ENCODE assay signal across 25 cellular contexts in genomic region chr1:66476774-66477173, GRCh38. TPM values are rescaled to one million over a fixed set of nuclear protein-coding genes. Genes with fewer than 3 reads are reported as not detected.
DNase-seq lines count a peak whose midpoint lies in the region; ATAC-seq, FAIRE-seq and TF ChIP-seq lines count a peak whose summit lies in the region.
"Had no signal": no experiment of that assay in that cellular context is flagged by ENCODE, and none has a peak within 500 bp of the region (broad histone marks: within the 10 kb centered on the region; RNA-seq: fewer than 3 reads in every experiment).

No MANE protein-coding gene starts in this region.

- no peak for ATAC-seq in GM21825 (IDR thresholded peaks at IDR 0.05; ENCODE audit: unreplicated experiment)
- ATAC-seq: activated CD4-positive, CD25-positive, alpha-beta regulatory T cell treated with anti-CD3 and anti-CD28 coated beads, Interleukin-2, amount 50 U/mL, for 24 hours; activated CD8-positive, alpha-beta T cell treated with anti-CD3 and anti-CD28 coated beads, Interleukin-2, amount 10 ng/mL, durations not matched to agents 7 days and 5 days; body of pancreas; stimulated activated naive CD8-positive, alpha-beta T cell treated with anti-CD3 and anti-CD28 coated beads, Interleukin-15, Interleukin-2, amounts not matched to agents 100 U/mL and 50 U/mL, for 24 hours; T-helper 17 cell had no signal

- no peaks in the 10 kb centered on the region for H3K27me3 ChIP-seq in adipocyte (replicated peaks; ENCODE audit: control insufficient read depth, insufficient read depth, low read length)
- H3K27me3 ChIP-seq: body of pancreas, heart left ventricle, sigmoid colon had no signal

- H3K36me3 ChIP-seq in adipocyte (ENCODE audit: control insufficient read depth, insufficient read depth, low read length, severe bottlenecking): no peaks in the 10 kb centered on the region
- H3K36me3 ChIP-seq: heart left ventricle, sigmoid colon, thoracic aorta had no signal

- H3K36me3 Mint-ChIP-seq in HFFc6 (ENCODE audit: low read depth): peaks cover 38% of the 10 kb centered on the region
- H3K36me3 Mint-ChIP-seq: activated naive CD8-positive, alpha-beta T cell had no signal

- peak; percentile 53 for DNase-seq in HFFc6
- peak; percentile 61 for DNase-seq in adipocyte (ENCODE audit: low read depth)
- DNase-seq in fibroblast of villous mesenchyme (ENCODE audit: low read depth): peak; percentile 68
- DNase-seq in superior temporal gyrus (ENCODE audit: extremely low spot score): peak; percentile 32
- DNase-seq in HTR-8/SVneo (ENCODE audit: insufficient read length, low spot score): no peak
- no peak for DNase-seq in posterior cingulate gyrus
- DNase-seq: activated CD8-positive, alpha-beta T cell treated with anti-CD3 and anti-CD28 coated beads, Interleukin-2, amount 10 ng/mL, durations not matched to agents 7 days and 5 days; body of pancreas; CD4-positive, alpha-beta T cell; heart left ventricle; NCI-H1417 treated with DMSO at 0.1 percent for 48 hours; NCI-H2081; NCI-H345; sigmoid colon; stimulated activated naive CD8-positive, alpha-beta T cell treated with anti-CD3 and anti-CD28 coated beads, Interleukin-15, Interleukin-2, amounts not matched to agents 100 U/mL and 50 U/mL, for 24 hours; T-helper 17 cell had no signal

- FAIRE-seq in HTR-8/SVneo (lab: Jason Lieb, UNC): no peak
- FAIRE-seq: urothelium cell line had no signal

- intact Hi-C loops in posterior cingulate gyrus (cut with DNase I): no loop called here

- peak overlapping the region; percentile 54 for H3K4me3 Mint-ChIP-seq in HFFc6
- H3K4me3 Mint-ChIP-seq: activated CD8-positive, alpha-beta T cell treated with anti-CD3 and anti-CD28 coated beads, Interleukin-2, amount 10 ng/mL, durations not matched to agents 7 days and 5 days; activated naive CD8-positive, alpha-beta T cell; CD4-positive, alpha-beta T cell; IgD-negative memory B cell; neural crest cell; T-helper 17 cell had no signal

- H3K27me3 Mint-ChIP-seq in HFFc6 (ENCODE audit: insufficient read depth): no peaks in the 10 kb centered on the region; the same call in 1 of the 2 replicates

- TF ChIP-seq CTCF in HFFc6 (IDR thresholded peaks at IDR 0.05) (no peak), fibroblast of villous mesenchyme (IDR thresholded peaks at IDR 0.05; ENCODE audit: insufficient read depth, low read depth, low read length) (no peak)

- H3K9me3 ChIP-seq in adipocyte (ENCODE audit: control insufficient read depth, low read length): no peaks in the 10 kb centered on the region
- H3K9me3 ChIP-seq: body of pancreas, sigmoid colon, thoracic aorta had no signal

- H3K27ac Mint-ChIP-seq in HFFc6: peak overlapping the region; percentile 92
- H3K27ac Mint-ChIP-seq: activated CD8-positive, alpha-beta T cell treated with anti-CD3 and anti-CD28 coated beads, Interleukin-2, amount 10 ng/mL, durations not matched to agents 7 days and 5 days; activated naive CD8-positive, alpha-beta T cell; CD4-positive, alpha-beta T cell; IgD-negative memory B cell; progenitor cell of endocrine pancreas; T-helper 17 cell had no signal

- peaks cover 14% of the 10 kb centered on the region for H3K4me1 ChIP-seq in adipocyte (ENCODE audit: control insufficient read depth, insufficient read depth, low read length)
- H3K4me1 ChIP-seq: body of pancreas, sigmoid colon had no signal

- H3K9ac ChIP-seq in adipocyte (ENCODE audit: low read length): no peak overlapping the region

- H3K9me3 Mint-ChIP-seq in HFFc6: peaks cover 19% of the 10 kb centered on the region
- H3K9me3 Mint-ChIP-seq: CD4-positive, alpha-beta T cell; neural crest cell had no signal

- no peak overlapping the region for H3K4me3 ChIP-seq in adipocyte (ENCODE audit: low read length)
- no peak overlapping the region for H3K4me3 ChIP-seq in fibroblast of villous mesenchyme (ENCODE audit: low read depth, low read length)
- H3K4me3 ChIP-seq: body of pancreas, heart left ventricle, sigmoid colon, thoracic aorta had no signal

- H3K4me1 Mint-ChIP-seq in HFFc6 (ENCODE audit: low read depth): peaks cover 55% of the 10 kb centered on the region
- H3K4me1 Mint-ChIP-seq: IgD-negative memory B cell, T-helper 17 cell had no signal

RNA-seq across cellular contexts. Expression of gene SGIP1, which starts 57.2 kb away (rescaled TPM):
- total RNA-seq in HFFc6 (2021; fragmentation: NEBNext Ultra II Directional; extraction: Animal tissue kit (Norgen Biotek cat#: 25700)): 10 to 100 TPM; 53.3 to 72.0 (median 57.9) TPM
- total RNA-seq in fibroblast of villous mesenchyme: 98.9 and 180 TPM in 2 replicates
- total RNA-seq: activated CD8-positive, alpha-beta T cell treated with anti-CD3 and anti-CD28 coated beads, Interleukin-2, amount 10 ng/mL, durations not matched to agents 7 days and 5 days; MCF 10A had no signal

Comparison
In these comparisons a context has a peak if more than half of its experiments do, and no peak if none do; other contexts are left out.
1. DNase-seq: peak in HFFc6 (single experiment), adipocyte (single experiment), fibroblast of villous mesenchyme (single experiment) and superior temporal gyrus (single experiment); none in HTR-8/SVneo (single experiment) and posterior cingulate gyrus (0 of 10).